17 cellular contexts compared by ENCODE assay signal in the genomic region with DNA sequence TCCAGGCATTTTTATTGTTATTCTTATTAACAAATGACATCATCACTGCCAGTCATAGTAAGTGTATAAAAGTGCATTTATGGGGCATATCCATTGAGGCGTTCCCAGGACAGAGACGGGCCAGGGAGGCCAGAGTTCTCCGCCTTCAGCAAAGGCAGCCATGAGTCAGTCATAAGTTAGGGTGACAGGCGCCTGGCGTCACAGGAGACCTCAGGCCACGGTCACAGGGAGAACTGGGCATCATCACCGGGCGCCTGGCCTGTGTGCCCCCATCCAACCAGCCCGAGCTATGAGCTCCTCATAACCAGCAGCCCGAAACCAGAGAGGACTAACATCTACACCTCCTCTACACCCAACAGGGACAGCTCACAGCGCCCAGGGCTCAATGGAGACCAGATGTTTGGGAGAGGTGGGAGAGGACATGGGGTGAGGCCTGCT.
DNase-seq lines count a peak whose midpoint lies in the region; ATAC-seq and TF ChIP-seq lines count a peak whose summit lies in the region.
"Had no signal": no experiment of that assay in that cellular context is flagged by ENCODE, and none has a peak within 500 bp of the region (broad histone marks: within the 10 kb centered on the region; RNA-seq: fewer than 3 reads in every experiment).

No MANE protein-coding gene starts in this region.

- peaks cover 27% of the 10 kb centered on the region for H3K36me3 Mint-ChIP-seq in GM23338 (ENCODE audit: low read depth)

- no peak for ATAC-seq in activated CD4-positive, CD25-positive, alpha-beta regulatory T cell treated with anti-CD3 and anti-CD28 coated beads, Interleukin-2, amount 50 U/mL, for 24 hours
- ATAC-seq in left lobe of liver: no peak
- ATAC-seq in GM23338: no peak
- no peak for ATAC-seq in HG03442 (IDR thresholded peaks at IDR 0.05; ENCODE audit: unreplicated experiment)
- ATAC-seq: activated CD8-positive, alpha-beta T cell treated with anti-CD3 and anti-CD28 coated beads, Interleukin-2, amount 10 ng/mL, durations not matched to agents 7 days and 5 days; activated T-cell treated with anti-CD3 and anti-CD28 coated beads, Interleukin-2, amount 50 U/mL, for 72 hours had no signal

- peaks cover 0 to 5% of the 10 kb centered on the region in 2 donors for H3K27me3 ChIP-seq in tibial artery
- no peaks in the 10 kb centered on the region for H3K27me3 ChIP-seq in GM23338 (ENCODE audit: insufficient read depth)
- H3K27me3 ChIP-seq: neutrophil, thyroid gland had no signal

- peaks cover 8% of the 10 kb centered on the region; the same call in 1 of the 2 replicates for H3K9me2 ChIP-seq in GM23338 (ENCODE audit: insufficient read depth)

- H2AFZ ChIP-seq in GM23338: no peak overlapping the region

- peaks cover 0 to 6% (median 0%) of the 10 kb centered on the region in 3 donors for H3K9me3 ChIP-seq in tibial artery
- H3K9me3 ChIP-seq: neutrophil, thyroid gland had no signal

- peak overlapping the region; percentile 60 for H3K27ac ChIP-seq in VCaP
- no peak overlapping the region for H3K27ac ChIP-seq in tibial artery
- H3K27ac ChIP-seq in GM23338 (ENCODE audit: low read depth): no peak overlapping the region
- H3K27ac ChIP-seq: 22Rv1, breast epithelium, neutrophil, thyroid gland had no signal

- no peaks in the 10 kb centered on the region for H3F3A ChIP-seq in GM23338 (replicated peaks; ENCODE audit: low read depth)

- H3K4me1 Mint-ChIP-seq in GM23338: peaks cover 13% of the 10 kb centered on the region

- no peaks in the 10 kb centered on the region for H3K4me1 ChIP-seq in tibial artery
- no peaks in the 10 kb centered on the region; the same call in 1 of the 2 replicates for H3K4me1 ChIP-seq in GM23338 (ENCODE audit: insufficient read depth)

- no peaks in the 10 kb centered on the region for H4K20me1 ChIP-seq in GM23338 (replicated peaks; ENCODE audit: insufficient read depth)

- no peak for TF ChIP-seq CTCF in VCaP (conservative IDR thresholded peaks at IDR 0.05)
- TF ChIP-seq CTCF in tibial artery (IDR thresholded peaks at IDR 0.05): no peak
- no peak for TF ChIP-seq CTCF in GM23338 (conservative IDR thresholded peaks at IDR 0.05; ENCODE audit: low read depth in 2 of 2)

- no peak overlapping the region for H3K4me3 Mint-ChIP-seq in GM23338
- H3K4me3 Mint-ChIP-seq: activated CD8-positive, alpha-beta T cell treated with anti-CD3 and anti-CD28 coated beads, Interleukin-2, amount 10 ng/mL, durations not matched to agents 7 days and 5 days; activated T-cell treated with anti-CD3 and anti-CD28 coated beads, Interleukin-2, amount 50 U/mL, for 72 hours; dendritic cell treated with granulocyte-macrophage colony-stimulating factor and Interleukin-4, amounts not matched to agents 40 ng/mL and 50 ng/mL, for 4 days had no signal

- no peaks in the 10 kb centered on the region for H3K36me3 ChIP-seq in tibial artery
- H3K36me3 ChIP-seq in GM23338 (ENCODE audit: insufficient read depth): 0 out of 2 replicates have a peak, but pooled peaks cover 3% of the 10 kb centered on the region
- H3K36me3 ChIP-seq: breast epithelium, neutrophil, thyroid gland had no signal

- H3K4me3 ChIP-seq in tibial artery (no peak overlapping the region), GM23338 (no peak overlapping the region)
- H3K4me3 ChIP-seq: breast epithelium, thyroid gland had no signal

- H3K4me2 ChIP-seq in GM23338: no peak overlapping the region

- H3K27me3 Mint-ChIP-seq in GM23338 (ENCODE audit: insufficient read depth, low read depth, poor library complexity): peaks cover 11% of the 10 kb centered on the region

- intact Hi-C loops in tibial artery (cut with DNase I; ENCODE audit: low total_unique reads): no loop called here

- DNase-seq in activated CD4-positive, CD25-positive, alpha-beta regulatory T cell treated with anti-CD3 and anti-CD28 coated beads, Interleukin-2, amount 50 U/mL, for 72 hours: peak; percentile 14
- DNase-seq in left lobe of liver (ENCODE audit: low spot score) (peak; percentile 38), tibial artery (peak; percentile 14 to 46), NCI-H1417 (lab: John Stamatoyannopoulos, UW) (no peak), GM23338 (ENCODE audit: low spot score) (no peak)
- DNase-seq: activated CD8-positive, alpha-beta T cell treated with anti-CD3 and anti-CD28 coated beads, Interleukin-2, amount 10 ng/mL, durations not matched to agents 7 days and 5 days; activated T-cell treated with anti-CD3 and anti-CD28 coated beads, Interleukin-2, amount 50 U/mL, for 72 hours; AML-193; GOT3; thyroid gland had no signal

- H3K79me2 ChIP-seq in GM23338 (replicated peaks; ENCODE audit: insufficient read depth): no peaks in the 10 kb centered on the region

- no peak overlapping the region for H3K27ac Mint-ChIP-seq in GM23338
- H3K27ac Mint-ChIP-seq: activated CD8-positive, alpha-beta T cell treated with anti-CD3 and anti-CD28 coated beads, Interleukin-2, amount 10 ng/mL, durations not matched to agents 7 days and 5 days; activated T-cell treated with anti-CD3 and anti-CD28 coated beads, Interleukin-2, amount 50 U/mL, for 72 hours; dendritic cell treated with granulocyte-macrophage colony-stimulating factor and Interleukin-4, amounts not matched to agents 40 ng/mL and 50 ng/mL, for 4 days had no signal

- H3K9me3 Mint-ChIP-seq in GM23338: peaks cover 34% of the 10 kb centered on the region

TF ChIP-seq in GM23338, 12 proteins besides CTCF, POLR2A, EP300 and RAD21:
- TF ChIP-seq JUNB (IDR thresholded peaks at IDR 0.05; ENCODE audit: unreplicated experiment): no peak
- no peak for TF ChIP-seq CREB1 (CRISPR knock-in tag; IDR thresholded peaks at IDR 0.05; ENCODE audit: low read depth)
- TF ChIP-seq ZNF114 (CRISPR knock-in tag; IDR thresholded peaks at IDR 0.05): no peak
- TF ChIP-seq, protein P1, sequence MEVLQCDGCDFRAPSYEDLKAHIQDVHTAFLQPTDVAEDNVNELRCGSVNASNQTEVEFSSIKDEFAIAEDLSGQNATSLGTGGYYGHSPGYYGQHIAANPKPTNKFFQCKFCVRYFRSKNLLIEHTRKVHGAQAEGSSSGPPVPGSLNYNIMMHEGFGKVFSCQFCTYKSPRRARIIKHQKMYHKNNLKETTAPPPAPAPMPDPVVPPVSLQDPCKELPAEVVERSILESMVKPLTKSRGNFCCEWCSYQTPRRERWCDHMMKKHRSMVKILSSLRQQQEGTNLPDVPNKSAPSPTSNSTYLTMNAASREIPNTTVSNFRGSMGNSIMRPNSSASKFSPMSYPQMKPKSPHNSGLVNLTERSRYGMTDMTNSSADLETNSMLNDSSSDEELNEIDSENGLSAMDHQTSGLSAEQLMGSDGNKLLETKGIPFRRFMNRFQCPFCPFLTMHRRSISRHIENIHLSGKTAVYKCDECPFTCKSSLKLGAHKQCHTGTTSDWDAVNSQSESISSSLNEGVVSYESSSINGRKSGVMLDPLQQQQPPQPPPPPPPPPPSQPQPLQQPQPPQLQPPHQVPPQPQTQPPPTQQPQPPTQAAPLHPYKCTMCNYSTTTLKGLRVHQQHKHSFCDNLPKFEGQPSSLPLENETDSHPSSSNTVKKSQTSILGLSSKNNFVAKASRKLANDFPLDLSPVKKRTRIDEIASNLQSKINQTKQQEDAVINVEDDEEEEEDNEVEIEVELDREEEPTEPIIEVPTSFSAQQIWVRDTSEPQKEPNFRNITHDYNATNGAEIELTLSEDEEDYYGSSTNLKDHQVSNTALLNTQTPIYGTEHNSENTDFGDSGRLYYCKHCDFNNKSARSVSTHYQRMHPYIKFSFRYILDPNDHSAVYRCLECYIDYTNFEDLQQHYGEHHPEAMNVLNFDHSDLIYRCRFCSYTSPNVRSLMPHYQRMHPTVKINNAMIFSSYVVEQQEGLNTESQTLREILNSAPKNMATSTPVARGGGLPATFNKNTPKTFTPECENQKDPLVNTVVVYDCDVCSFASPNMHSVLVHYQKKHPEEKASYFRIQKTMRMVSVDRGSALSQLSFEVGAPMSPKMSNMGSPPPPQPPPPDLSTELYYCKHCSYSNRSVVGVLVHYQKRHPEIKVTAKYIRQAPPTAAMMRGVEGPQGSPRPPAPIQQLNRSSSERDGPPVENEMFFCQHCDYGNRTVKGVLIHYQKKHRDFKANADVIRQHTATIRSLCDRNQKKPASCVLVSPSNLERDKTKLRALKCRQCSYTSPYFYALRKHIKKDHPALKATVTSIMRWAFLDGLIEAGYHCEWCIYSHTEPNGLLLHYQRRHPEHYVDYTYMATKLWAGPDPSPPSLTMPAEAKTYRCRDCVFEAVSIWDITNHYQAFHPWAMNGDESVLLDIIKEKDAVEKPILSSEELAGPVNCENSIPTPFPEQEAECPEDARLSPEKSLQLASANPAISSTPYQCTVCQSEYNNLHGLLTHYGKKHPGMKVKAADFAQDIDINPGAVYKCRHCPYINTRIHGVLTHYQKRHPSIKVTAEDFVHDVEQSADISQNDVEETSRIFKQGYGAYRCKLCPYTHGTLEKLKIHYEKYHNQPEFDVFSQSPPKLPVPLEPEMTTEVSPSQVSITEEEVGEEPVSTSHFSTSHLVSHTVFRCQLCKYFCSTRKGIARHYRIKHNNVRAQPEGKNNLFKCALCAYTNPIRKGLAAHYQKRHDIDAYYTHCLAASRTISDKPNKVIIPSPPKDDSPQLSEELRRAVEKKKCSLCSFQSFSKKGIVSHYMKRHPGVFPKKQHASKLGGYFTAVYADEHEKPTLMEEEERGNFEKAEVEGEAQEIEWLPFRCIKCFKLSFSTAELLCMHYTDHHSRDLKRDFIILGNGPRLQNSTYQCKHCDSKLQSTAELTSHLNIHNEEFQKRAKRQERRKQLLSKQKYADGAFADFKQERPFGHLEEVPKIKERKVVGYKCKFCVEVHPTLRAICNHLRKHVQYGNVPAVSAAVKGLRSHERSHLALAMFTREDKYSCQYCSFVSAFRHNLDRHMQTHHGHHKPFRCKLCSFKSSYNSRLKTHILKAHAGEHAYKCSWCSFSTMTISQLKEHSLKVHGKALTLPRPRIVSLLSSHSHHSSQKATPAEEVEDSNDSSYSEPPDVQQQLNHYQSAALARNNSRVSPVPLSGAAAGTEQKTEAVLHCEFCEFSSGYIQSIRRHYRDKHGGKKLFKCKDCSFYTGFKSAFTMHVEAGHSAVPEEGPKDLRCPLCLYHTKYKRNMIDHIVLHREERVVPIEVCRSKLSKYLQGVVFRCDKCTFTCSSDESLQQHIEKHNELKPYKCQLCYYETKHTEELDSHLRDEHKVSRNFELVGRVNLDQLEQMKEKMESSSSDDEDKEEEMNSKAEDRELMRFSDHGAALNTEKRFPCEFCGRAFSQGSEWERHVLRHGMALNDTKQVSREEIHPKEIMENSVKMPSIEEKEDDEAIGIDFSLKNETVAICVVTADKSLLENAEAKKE (CRISPR knock-in tag; IDR thresholded peaks at IDR 0.05): no peak
- no peak for TF ChIP-seq STAT1 (IDR thresholded peaks at IDR 0.05; ENCODE audit: unreplicated experiment)
TF ChIP-seq in GM23338: peak in this region for 0.

Comparison
In these comparisons a context has a peak if more than half of its experiments do, and no peak if none do; other contexts are left out.
1. DNase-seq: peak in activated CD4-positive, CD25-positive, alpha-beta regulatory T cell treated with anti-CD3 and anti-CD28 coated beads, Interleukin-2, amount 50 U/mL, for 72 hours (single experiment), left lobe of liver (single experiment) and tibial artery (2 of 2); none in NCI-H1417 (0 of 3) and GM23338 (single experiment).